In the genomic region with DNA sequence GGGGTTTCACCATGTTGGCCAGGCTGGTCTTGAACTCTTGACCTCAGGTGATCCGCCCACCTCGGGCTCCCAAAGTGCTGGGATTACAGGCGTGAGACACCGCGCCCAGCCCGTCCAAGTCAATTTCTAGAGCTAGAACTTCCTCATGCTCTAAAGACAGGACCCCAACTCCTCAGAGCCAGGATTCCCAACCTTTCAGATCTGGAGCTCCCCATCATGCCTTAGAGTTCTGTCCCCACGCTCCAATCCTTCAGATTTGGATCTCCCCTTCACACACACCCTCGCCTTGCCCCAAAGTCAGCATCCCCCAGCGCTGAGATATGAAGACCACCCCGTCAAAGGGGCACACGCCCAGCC, we compare ENCODE assay signal across 7 cellular contexts. TPM values are rescaled to one million over a fixed set of nuclear protein-coding genes. Genes with fewer than 3 reads are reported as not detected.
DNase-seq lines count a peak whose midpoint lies in the region; TF ChIP-seq lines count a peak whose summit lies in the region.

No MANE protein-coding gene starts in this region.

- H3K36me3 Mint-ChIP-seq in activated T-helper 1 cell treated with anti-CD3 and anti-CD28 coated beads, Interleukin-12 subunit alpha, Interleukin-12 subunit beta, Interleukin-2, Interleukin-4 antibody, amounts not matched to agents 30 ng/mL and 10 ng/mL and 1 ng/mL, durations not matched to agents 14 hours and 24 hours and 36 hours (ENCODE audit: low read depth): no peaks in the 10 kb centered on the region

- H3K4me3 Mint-ChIP-seq in activated T-helper 1 cell treated with anti-CD3 and anti-CD28 coated beads, Interleukin-12 subunit alpha, Interleukin-12 subunit beta, Interleukin-2, Interleukin-4 antibody, amounts not matched to agents 30 ng/mL and 10 ng/mL and 1 ng/mL, durations not matched to agents 14 hours and 24 hours and 36 hours: peak overlapping the region; percentile 87

- peaks cover 50% of the 10 kb centered on the region for H3K27me3 ChIP-seq in iPS-20b (ENCODE audit: insufficient read depth, low read length)
- peaks cover 0 to 23% (median 0%) of the 10 kb centered on the region in 7 donors for H3K27me3 ChIP-seq in spleen (replicated peaks in 1 of 7)

- peaks cover 5% of the 10 kb centered on the region for H3K4me1 Mint-ChIP-seq in activated T-helper 1 cell treated with anti-CD3 and anti-CD28 coated beads, Interleukin-12 subunit alpha, Interleukin-12 subunit beta, Interleukin-2, Interleukin-4 antibody, amounts not matched to agents 30 ng/mL and 10 ng/mL and 1 ng/mL, durations not matched to agents 14 hours and 24 hours and 36 hours (ENCODE audit: low read depth)

- no peaks in the 10 kb centered on the region for H3K4me1 ChIP-seq in iPS-20b (ENCODE audit: insufficient read depth, low read length)
- peaks cover 6 to 41% (median 36%) of the 10 kb centered on the region in 6 donors for H3K4me1 ChIP-seq in spleen

- peak overlapping the region; percentile 44 for H3K4me3 ChIP-seq in HFF-Myc (replicated peaks; ENCODE audit: low read depth, low read length)
- peak overlapping the region; percentile 76 for H3K4me3 ChIP-seq in iPS-20b (ENCODE audit: low read length)
- H3K4me3 ChIP-seq in spleen: peak overlapping the region; percentile 25 to 73 (median 38)

- peak overlapping the region; percentile 56 for H3K27ac Mint-ChIP-seq in activated T-helper 1 cell treated with anti-CD3 and anti-CD28 coated beads, Interleukin-12 subunit alpha, Interleukin-12 subunit beta, Interleukin-2, Interleukin-4 antibody, amounts not matched to agents 30 ng/mL and 10 ng/mL and 1 ng/mL, durations not matched to agents 14 hours and 24 hours and 36 hours

- H3K36me3 ChIP-seq in iPS-20b (ENCODE audit: insufficient read depth, low read depth, low read length) (no peaks in the 10 kb centered on the region), spleen (no peaks in the 10 kb centered on the region)

- H3K9ac ChIP-seq in iPS-20b (ENCODE audit: low read depth, low read length): peak overlapping the region; percentile 72; the same call in 1 of the 2 replicates

- no peaks in the 10 kb centered on the region for H3K9me3 Mint-ChIP-seq in activated T-helper 1 cell treated with anti-CD3 and anti-CD28 coated beads, Interleukin-12 subunit alpha, Interleukin-12 subunit beta, Interleukin-2, Interleukin-4 antibody, amounts not matched to agents 30 ng/mL and 10 ng/mL and 1 ng/mL, durations not matched to agents 14 hours and 24 hours and 36 hours

- intact Hi-C loops in activated T-helper 1 cell treated with anti-CD3 and anti-CD28 coated beads, Interleukin-12 subunit alpha, Interleukin-12 subunit beta, Interleukin-2, Interleukin-4 antibody, amounts not matched to agents 30 ng/mL and 10 ng/mL and 1 ng/mL, durations not matched to agents 14 hours and 24 hours and 36 hours (cut with micrococcal nuclease): no loop called here
- intact Hi-C loops in spleen (cut with DNase I; ENCODE audit: low total_unique reads): no loop called here

- DNase-seq in HFF-Myc (ENCODE audit: extremely low read depth, low read depth): no peak
- DNase-seq in activated T-helper 1 cell treated with anti-CD3 and anti-CD28 coated beads, Interleukin-12 subunit alpha, Interleukin-12 subunit beta, Interleukin-2, Interleukin-4 antibody, amounts not matched to agents 30 ng/mL and 10 ng/mL and 1 ng/mL, durations not matched to agents 14 hours and 24 hours and 36 hours (ENCODE audit: low spot score): no peak
- DNase-seq in spleen: no peak
- DNase-seq in SK-N-DZ (ENCODE audit: low spot score): no peak
- no peak for DNase-seq in CD1c-positive myeloid dendritic cell (ENCODE audit: extremely low spot score)
- no peak for DNase-seq in NCI-H226

- WGBS in spleen, 5 donors: 26 to 34% (median 31%) methylated on average over 11 of the region's 11 CpGs

- H3K9me3 ChIP-seq in iPS-20b (ENCODE audit: insufficient read depth, low read depth, low read length) (no peaks in the 10 kb centered on the region), spleen (no peaks in the 10 kb centered on the region)

- no peak for TF ChIP-seq POLR2A in spleen (IDR thresholded peaks at IDR 0.05)

- H3K27me3 Mint-ChIP-seq in activated T-helper 1 cell treated with anti-CD3 and anti-CD28 coated beads, Interleukin-12 subunit alpha, Interleukin-12 subunit beta, Interleukin-2, Interleukin-4 antibody, amounts not matched to agents 30 ng/mL and 10 ng/mL and 1 ng/mL, durations not matched to agents 14 hours and 24 hours and 36 hours (ENCODE audit: insufficient read depth): peaks cover 47% of the 10 kb centered on the region

- TF ChIP-seq CTCF in HFF-Myc (IDR thresholded peaks at IDR 0.05; ENCODE audit: low read depth, low read length, missing control alignments): no peak
- TF ChIP-seq CTCF in spleen (IDR thresholded peaks at IDR 0.05 in 8 of 11, conservative IDR thresholded peaks at IDR 0.05 in 3 of 11): no peak

- H3K27ac ChIP-seq in iPS-20b (ENCODE audit: low read length) (no peak overlapping the region), spleen (peak overlapping the region in 7 of 8 donors; percentile 14 to 61 (median 51))

RNA-seq across cellular contexts. Expression of gene KCTD19, which starts 0.4 kb away (rescaled TPM):
- total RNA-seq in activated T-helper 1 cell treated with anti-CD3 and anti-CD28 coated beads, Interleukin-12 subunit alpha, Interleukin-12 subunit beta, Interleukin-2, Interleukin-4 antibody, amounts not matched to agents 30 ng/mL and 10 ng/mL and 1 ng/mL, durations not matched to agents 14 hours and 24 hours and 36 hours: 0.22 and 0.62 TPM in 2 replicates
- under 1 TPM in 5 of 7 donors, not detected in 2; 0.17 to 0.73 (median 0.47) TPM for total RNA-seq in spleen
- polyA plus RNA-seq in spleen: under 1 TPM; 0.16 to 0.36 (median 0.22) TPM
- polyA plus RNA-seq in SK-N-DZ (2014; cell fraction: cytosol; rRNA removed): not detected in 2 replicates
- 0.36 TPM in 1 of 2 replicates, not detected in the other for polyA plus RNA-seq in SK-N-DZ (2014; cell fraction: nucleus; rRNA removed)

RNA-seq across cellular contexts. Expression of gene LRRC36, which starts 0.5 kb away (rescaled TPM):
- 0.22 and 0.23 TPM in 2 replicates for total RNA-seq in activated T-helper 1 cell treated with anti-CD3 and anti-CD28 coated beads, Interleukin-12 subunit alpha, Interleukin-12 subunit beta, Interleukin-2, Interleukin-4 antibody, amounts not matched to agents 30 ng/mL and 10 ng/mL and 1 ng/mL, durations not matched to agents 14 hours and 24 hours and 36 hours
- total RNA-seq in spleen: under 1 TPM in 4 of 7 donors, not detected in 3; 0.46 to 0.98 (median 0.75) TPM
- polyA plus RNA-seq in spleen: 1 to 10 TPM in 1 of 3 donors, under 1 TPM in 2; 0.48 to 2.3 (median 0.56) TPM
- not detected in 2 replicates for polyA plus RNA-seq in SK-N-DZ (2014; cell fraction: cytosol; rRNA removed)
- not detected in 2 replicates for polyA plus RNA-seq in SK-N-DZ (2014; cell fraction: nucleus; rRNA removed)

RNA-seq across cellular contexts. Expression of gene PLEKHG4, which starts 46.8 kb away (rescaled TPM):
- total RNA-seq in activated T-helper 1 cell treated with anti-CD3 and anti-CD28 coated beads, Interleukin-12 subunit alpha, Interleukin-12 subunit beta, Interleukin-2, Interleukin-4 antibody, amounts not matched to agents 30 ng/mL and 10 ng/mL and 1 ng/mL, durations not matched to agents 14 hours and 24 hours and 36 hours: 39.6 and 42.3 TPM in 2 replicates
- total RNA-seq in spleen: 10 to 100 TPM in 6 of 7 donors, 1 to 10 TPM in 1; 9.6 to 27.9 (median 15.2) TPM
- 10 to 100 TPM in 2 of 3 donors, 1 to 10 TPM in 1; 5.1 to 12.7 (median 11.3) TPM for polyA plus RNA-seq in spleen
- 40.7 and 45.1 TPM in 2 replicates for polyA plus RNA-seq in SK-N-DZ (2014; cell fraction: cytosol; rRNA removed)
- 187 and 192 TPM in 2 replicates for polyA plus RNA-seq in SK-N-DZ (2014; cell fraction: nucleus; rRNA removed)
